ENCODE assay signal across 9 cellular contexts in the genomic region with DNA sequence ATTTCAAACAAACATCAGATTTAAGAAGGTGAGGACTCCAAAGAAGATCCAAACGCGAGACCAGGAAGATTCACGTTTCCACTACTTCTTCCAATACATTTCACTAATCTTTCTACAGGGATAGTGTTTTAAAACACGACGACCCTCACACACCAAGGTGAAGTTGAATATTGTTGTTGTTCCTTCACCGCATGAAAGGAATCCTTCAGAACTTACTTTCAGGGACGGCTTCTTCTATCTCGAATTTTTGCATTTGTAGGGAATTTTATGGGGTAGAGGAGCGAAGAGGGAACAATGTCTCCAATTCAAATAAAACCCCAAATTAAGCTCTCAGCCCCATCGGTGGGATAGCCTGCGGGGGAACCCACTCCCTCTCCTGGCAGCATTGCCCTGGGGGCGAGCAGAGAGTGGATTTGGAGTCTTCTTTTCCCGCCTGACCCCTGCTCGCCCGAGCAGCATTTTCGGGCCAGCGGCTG. TPM values are rescaled to one million over a fixed set of nuclear protein-coding genes. Genes with fewer than 3 reads are reported as not detected.
DNase-seq lines count a peak whose midpoint lies in the region; FAIRE-seq and TF ChIP-seq lines count a peak whose summit lies in the region.
"Had no signal": no experiment of that assay in that cellular context is flagged by ENCODE, and none has a peak within 500 bp of the region (broad histone marks: within the 10 kb centered on the region; RNA-seq: fewer than 3 reads in every experiment).

No MANE protein-coding gene starts in this region.

- H3K9me3 Mint-ChIP-seq in activated naive CD4-positive, alpha-beta T cell treated with anti-CD3 and anti-CD28 coated beads, Interleukin-2, amount 10 ng/mL, durations not matched to agents 7 days and 5 days, result no peaks in the 10 kb centered on the region
- H3K9me3 Mint-ChIP-seq in activated T-helper 1 cell treated with anti-CD3 and anti-CD28 coated beads, Interleukin-12 subunit alpha, Interleukin-12 subunit beta, Interleukin-2, Interleukin-4 antibody, amounts not matched to agents 30 ng/mL and 10 ng/mL and 1 ng/mL, durations not matched to agents 14 hours and 24 hours and 36 hours, result no peaks in the 10 kb centered on the region

- in situ Hi-C loops in GM13977 (cut with MboI; ENCODE audit: low pct_unique_long_range_greater_than_20kb, low sequenced_read_pairs, unreplicated experiment), result no loop called here

- peaks cover 25% of the 10 kb centered on the region for H3K36me3 Mint-ChIP-seq in activated naive CD4-positive, alpha-beta T cell treated with anti-CD3 and anti-CD28 coated beads, Interleukin-2, amount 10 ng/mL, durations not matched to agents 7 days and 5 days
- H3K36me3 Mint-ChIP-seq in activated T-helper 1 cell treated with anti-CD3 and anti-CD28 coated beads, Interleukin-12 subunit alpha, Interleukin-12 subunit beta, Interleukin-2, Interleukin-4 antibody, amounts not matched to agents 30 ng/mL and 10 ng/mL and 1 ng/mL, durations not matched to agents 14 hours and 24 hours and 36 hours (ENCODE audit: low read depth), result peaks cover 22% of the 10 kb centered on the region

- H3K4me3 ChIP-seq in kidney (ENCODE audit: low read length in 2 of 2) (peak overlapping the region in 1 of 2 donors; percentile 30), thymus (ENCODE audit: low read length) (peak overlapping the region; percentile 97)

- H3K27me3 Mint-ChIP-seq in activated naive CD4-positive, alpha-beta T cell treated with anti-CD3 and anti-CD28 coated beads, Interleukin-2, amount 10 ng/mL, durations not matched to agents 7 days and 5 days, result peaks cover 63% of the 10 kb centered on the region
- H3K27me3 Mint-ChIP-seq in activated T-helper 1 cell treated with anti-CD3 and anti-CD28 coated beads, Interleukin-12 subunit alpha, Interleukin-12 subunit beta, Interleukin-2, Interleukin-4 antibody, amounts not matched to agents 30 ng/mL and 10 ng/mL and 1 ng/mL, durations not matched to agents 14 hours and 24 hours and 36 hours (ENCODE audit: insufficient read depth), result peaks cover 28% of the 10 kb centered on the region

- peaks cover 44% of the 10 kb centered on the region for H3K4me1 Mint-ChIP-seq in activated naive CD4-positive, alpha-beta T cell treated with anti-CD3 and anti-CD28 coated beads, Interleukin-2, amount 10 ng/mL, durations not matched to agents 7 days and 5 days
- peaks cover 48% of the 10 kb centered on the region for H3K4me1 Mint-ChIP-seq in activated T-helper 1 cell treated with anti-CD3 and anti-CD28 coated beads, Interleukin-12 subunit alpha, Interleukin-12 subunit beta, Interleukin-2, Interleukin-4 antibody, amounts not matched to agents 30 ng/mL and 10 ng/mL and 1 ng/mL, durations not matched to agents 14 hours and 24 hours and 36 hours (ENCODE audit: low read depth)

- H3K27ac ChIP-seq in kidney (ENCODE audit: low read depth in 2 of 2, low read length in 2 of 2), result peak overlapping the region; percentile 30 to 51
- no peak overlapping the region for H3K27ac ChIP-seq in thymus (ENCODE audit: low read depth)
- H3K27ac ChIP-seq: C4-2B had no signal

- H3K4me3 Mint-ChIP-seq in activated naive CD4-positive, alpha-beta T cell treated with anti-CD3 and anti-CD28 coated beads, Interleukin-2, amount 10 ng/mL, durations not matched to agents 7 days and 5 days, result peak overlapping the region; percentile 100
- peak overlapping the region; percentile 77 for H3K4me3 Mint-ChIP-seq in activated T-helper 1 cell treated with anti-CD3 and anti-CD28 coated beads, Interleukin-12 subunit alpha, Interleukin-12 subunit beta, Interleukin-2, Interleukin-4 antibody, amounts not matched to agents 30 ng/mL and 10 ng/mL and 1 ng/mL, durations not matched to agents 14 hours and 24 hours and 36 hours

- peak overlapping the region; percentile 97 for H3K27ac Mint-ChIP-seq in activated naive CD4-positive, alpha-beta T cell treated with anti-CD3 and anti-CD28 coated beads, Interleukin-2, amount 10 ng/mL, durations not matched to agents 7 days and 5 days
- H3K27ac Mint-ChIP-seq in activated T-helper 1 cell treated with anti-CD3 and anti-CD28 coated beads, Interleukin-12 subunit alpha, Interleukin-12 subunit beta, Interleukin-2, Interleukin-4 antibody, amounts not matched to agents 30 ng/mL and 10 ng/mL and 1 ng/mL, durations not matched to agents 14 hours and 24 hours and 36 hours, result peak overlapping the region; percentile 86

- WGBS in thymus, result 6% methylated on average over 17 of the region's 17 CpGs

- H3K9me3 ChIP-seq in kidney (ENCODE audit: control insufficient read depth in 1 of 2, low read length in 2 of 2) (no peaks in the 10 kb centered on the region), thymus (ENCODE audit: control insufficient read depth) (no peaks in the 10 kb centered on the region)

- H3K36me3 ChIP-seq in kidney (ENCODE audit: control insufficient read depth in 1 of 2, insufficient read depth in 2 of 2, low read length in 2 of 2), result no peaks in the 10 kb centered on the region
- H3K36me3 ChIP-seq in thymus (ENCODE audit: control insufficient read depth, insufficient read depth), result peaks cover 1% of the 10 kb centered on the region

- CTCF ChIA-PET in activated naive CD4-positive, alpha-beta T cell treated with anti-CD3 and anti-CD28 coated beads, Interleukin-2, amount 10 ng/mL, durations not matched to agents 7 days and 5 days (lab: Charles Lee), result interaction anchor here (1.0 to 2.1 kb wide), 7 partner anchors 11 to 1157 kb away, joined by 3 to 8 read pairs (median 3); no protein-coding TSS in a partner anchor

- DNase-seq in activated naive CD4-positive, alpha-beta T cell treated with anti-CD3 and anti-CD28 coated beads, Interleukin-2, amount 10 ng/mL, durations not matched to agents 7 days and 5 days, result no peak
- no peak for DNase-seq in activated naive CD4-positive, alpha-beta T cell (lab: John Stamatoyannopoulos, UW)
- no peak for DNase-seq in activated T-helper 1 cell treated with anti-CD3 and anti-CD28 coated beads, Interleukin-12 subunit alpha, Interleukin-12 subunit beta, Interleukin-2, Interleukin-4 antibody, amounts not matched to agents 30 ng/mL and 10 ng/mL and 1 ng/mL, durations not matched to agents 14 hours and 24 hours and 36 hours (ENCODE audit: low spot score)
- DNase-seq in kidney (no peak), COLO668 (lab: John Stamatoyannopoulos, UW; ENCODE audit: unreplicated experiment) (no peak), GM13977 (ENCODE audit: low spot score) (no peak), HTR-8/SVneo (ENCODE audit: insufficient read length, low spot score) (no peak)

- intact Hi-C loops in activated T-helper 1 cell treated with anti-CD3 and anti-CD28 coated beads, Interleukin-12 subunit alpha, Interleukin-12 subunit beta, Interleukin-2, Interleukin-4 antibody, amounts not matched to agents 30 ng/mL and 10 ng/mL and 1 ng/mL, durations not matched to agents 14 hours and 24 hours and 36 hours (cut with micrococcal nuclease), result loop anchor here (1.0 to 10.0 kb wide), 11 partner anchors 14 to 1250 kb away; a partner anchor contains a TSS
- intact Hi-C loops in kidney (cut with DNase I), result no loop called here

- H3K4me1 ChIP-seq in kidney (ENCODE audit: control insufficient read depth in 1 of 2, insufficient read depth in 1 of 2, low read depth in 1 of 2, low read length in 2 of 2) (peaks cover 0 to 12% of the 10 kb centered on the region in 2 donors), thymus (ENCODE audit: control insufficient read depth, insufficient read depth, low read length) (peaks cover 42% of the 10 kb centered on the region)

- FAIRE-seq in kidney (lab: Jason Lieb, UNC) (no peak), HTR-8/SVneo (lab: Jason Lieb, UNC) (no peak)

- H3K9ac ChIP-seq in kidney (ENCODE audit: low read length in 2 of 2), result no peak overlapping the region

- H3K27me3 ChIP-seq in thymus (ENCODE audit: control insufficient read depth, insufficient read depth), result peaks cover 52% of the 10 kb centered on the region

- TF ChIP-seq CTCF in kidney (IDR thresholded peaks at IDR 0.05; ENCODE audit: borderline replicate concordance, extremely low read depth, insufficient read depth) (no peak), GM13977 (IDR thresholded peaks at IDR 0.05; ENCODE audit: extremely low read depth, insufficient read depth, missing control alignments) (no peak)

RNA-seq across cellular contexts. Expression of a gene that starts 1.5 kb away (rescaled TPM):
- total RNA-seq in activated T-helper 1 cell treated with anti-CD3 and anti-CD28 coated beads, Interleukin-12 subunit alpha, Interleukin-12 subunit beta, Interleukin-2, Interleukin-4 antibody, amounts not matched to agents 30 ng/mL and 10 ng/mL and 1 ng/mL, durations not matched to agents 14 hours and 24 hours and 36 hours, result 79.5 TPM in 2 replicates
- 23.5 TPM for total RNA-seq in kidney
- polyA plus RNA-seq in kidney (ENCODE audit: insufficient read depth, low read depth, low replicate concordance) (45.9 TPM), thymus (17.5 TPM)
